Comparison of ENCODE assay signal across 22 cellular contexts in the genomic region with DNA sequence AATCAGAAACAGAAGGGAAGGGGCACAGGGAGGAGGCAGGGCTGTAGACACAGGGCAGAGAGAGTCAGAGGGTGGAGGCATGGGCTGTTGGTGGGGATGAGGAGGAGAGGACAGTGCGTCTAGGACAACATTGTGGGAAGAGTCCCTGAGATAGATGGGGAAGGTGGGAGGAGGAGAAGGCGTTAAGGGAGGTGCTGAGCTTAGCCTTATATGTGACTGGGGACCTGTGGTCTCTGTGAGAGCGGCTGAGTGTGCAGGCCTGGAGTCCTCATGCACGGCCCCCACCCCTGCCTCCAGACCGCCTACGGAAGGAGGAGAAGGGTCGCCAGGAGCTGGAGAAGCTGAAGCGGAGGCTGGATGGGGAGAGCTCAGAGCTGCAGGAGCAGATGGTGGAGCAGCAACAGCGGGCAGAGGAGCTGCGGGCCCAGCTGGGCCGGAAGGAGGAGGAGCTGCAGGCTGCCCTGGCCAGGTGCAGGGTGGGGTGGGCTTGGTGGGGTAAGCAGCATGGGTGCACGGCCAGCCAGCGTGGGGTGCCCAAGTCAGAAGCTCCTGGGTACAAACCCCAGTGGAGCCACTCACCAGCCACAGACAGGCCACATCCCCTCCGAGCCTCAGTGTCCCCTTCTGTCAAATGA. TPM values are rescaled to one million over a fixed set of nuclear protein-coding genes. Genes with fewer than 3 reads are reported as not detected.
"Had no signal": no experiment of that assay in that cellular context is flagged by ENCODE, and none has a peak within 500 bp of the region (broad histone marks: within the 10 kb centered on the region; RNA-seq: fewer than 3 reads in every experiment).

No MANE protein-coding gene starts in this region.

- H3K4me3 Mint-ChIP-seq: natural killer cell; neural crest cell; stimulated activated effector memory CD8-positive, alpha-beta T cell treated with anti-CD3 and anti-CD28 coated beads, Interleukin-12 subunit alpha, Interleukin-12 subunit beta, amount 100 ng/mL, for 72 hours; stimulated activated naive CD8-positive, alpha-beta T cell treated with anti-CD3 and anti-CD28 coated beads, Interleukin-15, Interleukin-2, amounts not matched to agents 100 ng/mL and 50 ng/mL, for 24 hours had no signal

- H3K4me1 Mint-ChIP-seq: natural killer cell; neural crest cell; stimulated activated effector memory CD8-positive, alpha-beta T cell treated with anti-CD3 and anti-CD28 coated beads, Interleukin-12 subunit alpha, Interleukin-12 subunit beta, amount 100 ng/mL, for 72 hours had no signal

- DNase-seq: colonic mucosa; dermis blood vessel endothelial cell; gastrocnemius medialis; heart right ventricle; hypothalamus; mammary epithelial cell; natural killer cell; occipital lobe; psoas muscle; retina; right lobe of liver; stimulated activated CD4-positive, alpha-beta T cell treated with anti-CD3 and anti-CD28 coated beads, Interleukin-4, amount 100 ng/mL, for 1 hour; stimulated activated CD8-positive, alpha-beta memory T cell treated with anti-CD3 and anti-CD28 coated beads, Interleukin-4, amount 100 ng/mL, for 48 hours; tibial artery; upper lobe of right lung had no signal

- H3K9me3 Mint-ChIP-seq: natural killer cell; neural crest cell; stimulated activated effector memory CD8-positive, alpha-beta T cell treated with anti-CD3 and anti-CD28 coated beads, Interleukin-12 subunit alpha, Interleukin-12 subunit beta, amount 100 ng/mL, for 72 hours; stimulated activated naive CD8-positive, alpha-beta T cell treated with anti-CD3 and anti-CD28 coated beads, Interleukin-15, Interleukin-2, amounts not matched to agents 100 ng/mL and 50 ng/mL, for 24 hours had no signal

- H3K27me3 ChIP-seq: colonic mucosa, gastrocnemius medialis, heart right ventricle, right lobe of liver, upper lobe of right lung, vagina had no signal

- H3K9me3 ChIP-seq: colonic mucosa, gastrocnemius medialis, heart right ventricle, psoas muscle, right lobe of liver, tibial artery, upper lobe of right lung, vagina had no signal

- H3K79me2 ChIP-seq: parathyroid adenoma had no signal

- H3K27ac ChIP-seq: colonic mucosa, gastrocnemius medialis, heart right ventricle, parathyroid adenoma, psoas muscle, right lobe of liver, tibial artery, upper lobe of right lung, vagina had no signal

- H3K36me3 Mint-ChIP-seq: natural killer cell; stimulated activated effector memory CD8-positive, alpha-beta T cell treated with anti-CD3 and anti-CD28 coated beads, Interleukin-12 subunit alpha, Interleukin-12 subunit beta, amount 100 ng/mL, for 72 hours had no signal

- H2AFZ ChIP-seq: parathyroid adenoma had no signal

- H3K4me3 ChIP-seq: colonic mucosa, gastrocnemius medialis, heart right ventricle, psoas muscle, right lobe of liver, tibial artery, upper lobe of right lung, vagina had no signal

- H3K9ac ChIP-seq: parathyroid adenoma had no signal

- ATAC-seq: gastrocnemius medialis; left lobe of liver; natural killer cell; stimulated activated effector memory CD8-positive, alpha-beta T cell treated with anti-CD3 and anti-CD28 coated beads, Interleukin-12 subunit alpha, Interleukin-12 subunit beta, amount 100 ng/mL, for 72 hours; upper lobe of right lung had no signal

- H3K4me1 ChIP-seq: colonic mucosa, gastrocnemius medialis, parathyroid adenoma, psoas muscle, right lobe of liver, tibial artery, upper lobe of right lung, vagina had no signal

- H3K27ac Mint-ChIP-seq: natural killer cell; stimulated activated effector memory CD8-positive, alpha-beta T cell treated with anti-CD3 and anti-CD28 coated beads, Interleukin-12 subunit alpha, Interleukin-12 subunit beta, amount 100 ng/mL, for 72 hours; stimulated activated naive CD8-positive, alpha-beta T cell treated with anti-CD3 and anti-CD28 coated beads, Interleukin-15, Interleukin-2, amounts not matched to agents 100 ng/mL and 50 ng/mL, for 24 hours had no signal

RNA-seq across cellular contexts. Expression of gene KCNC3, which starts 56.8 kb away (rescaled TPM):
- total RNA-seq: myocyte had no signal
